8 cellular contexts compared by ENCODE assay signal in genomic region chr3:14948609-14949038, GRCh38. TPM values are rescaled to one million over a fixed set of nuclear protein-coding genes. Genes with fewer than 3 reads are reported as not detected.
DNase-seq lines count a peak whose midpoint lies in the region; ATAC-seq and TF ChIP-seq lines count a peak whose summit lies in the region.

No MANE protein-coding gene starts in this region.

- CTCF ChIA-PET in CD4-positive, alpha-beta T cell (lab: Charles Lee) = no interaction called here

- no peak for TF ChIP-seq CTCF in CD4-positive, alpha-beta T cell (IDR thresholded peaks at IDR 0.05)
- TF ChIP-seq CTCF in neural crest cell (conservative IDR thresholded peaks at IDR 0.05) = no peak

- peak overlapping the region; percentile 98 for H3K4me3 Mint-ChIP-seq in CD4-positive, alpha-beta T cell
- peak overlapping the region; percentile 100 for H3K4me3 Mint-ChIP-seq in dendritic cell treated with granulocyte-macrophage colony-stimulating factor and Interleukin-4, amounts not matched to agents 40 ng/mL and 50 ng/mL, for 4 days
- H3K4me3 Mint-ChIP-seq in neural crest cell = peak overlapping the region; percentile 100

- H3K27me3 Mint-ChIP-seq in CD4-positive, alpha-beta T cell = no peaks in the 10 kb centered on the region
- no peaks in the 10 kb centered on the region for H3K27me3 Mint-ChIP-seq in dendritic cell treated with granulocyte-macrophage colony-stimulating factor and Interleukin-4, amounts not matched to agents 40 ng/mL and 50 ng/mL, for 4 days
- H3K27me3 Mint-ChIP-seq in neural crest cell (ENCODE audit: low read depth) = no peaks in the 10 kb centered on the region

- DNase-seq in CD4-positive, alpha-beta T cell = no peak
- DNase-seq in neural crest cell (ENCODE audit: low read depth, low spot score) (no peak), NCI-H146 treated with DMSO at 0.1 percent for 48 hours (lab: John Stamatoyannopoulos, UW; ENCODE audit: unreplicated experiment) (no peak), NCI-H1048 (lab: John Stamatoyannopoulos, UW) (no peak)
- DNase-seq in activated CD4-positive, alpha-beta T cell treated with anti-CD3 and anti-CD28 coated beads for 4 hours = no peak

- H3K27me3 ChIP-seq in CD4-positive, alpha-beta T cell (ENCODE audit: control insufficient read depth, insufficient read depth, low read length) = no peaks in the 10 kb centered on the region
- no peaks in the 10 kb centered on the region for H3K27me3 ChIP-seq in HUES64 (ENCODE audit: insufficient read depth, low read length)

- POLR2A ChIA-PET in CD4-positive, alpha-beta T cell (lab: Charles Lee) = interaction anchor here (0.6 to 2.7 kb wide), 13 partner anchors 8 to 824 kb away, joined by 3 to 27 read pairs (median 3); partner anchors contain the start of genes CAPN7, CCDC174, CHCHD4 and LSM3

- intact Hi-C loops in CD4-positive, alpha-beta T cell (cut with DNase I, micrococcal nuclease) = loop anchor here (1.0 to 10.0 kb wide), 10 partner anchors 117 to 909 kb away; partner anchors contain the start of genes RBSN (in 2 of the 2), BTD (in 1 of the 2), CCDC174 (in 1 of the 2) and CHCHD4 (in 1 of the 2)
- intact Hi-C loops in dendritic cell treated with granulocyte-macrophage colony-stimulating factor and Interleukin-4, amounts not matched to agents 40 ng/mL and 50 ng/mL, for 4 days (cut with micrococcal nuclease) = loop anchor here (2.0 to 5.0 kb wide), 3 partner anchors 116 to 826 kb away; partner anchors contain the start of genes CAPN7, CHCHD4 and MRPS25

- H3K36me3 Mint-ChIP-seq in CD4-positive, alpha-beta T cell (ENCODE audit: low read depth) = peaks cover 38% of the 10 kb centered on the region
- H3K36me3 Mint-ChIP-seq in dendritic cell treated with granulocyte-macrophage colony-stimulating factor and Interleukin-4, amounts not matched to agents 40 ng/mL and 50 ng/mL, for 4 days (ENCODE audit: low read depth) = peaks cover 47% of the 10 kb centered on the region
- peaks cover 3% of the 10 kb centered on the region for H3K36me3 Mint-ChIP-seq in neural crest cell (ENCODE audit: low read depth)

- H3K9me3 ChIP-seq in CD4-positive, alpha-beta T cell (ENCODE audit: control insufficient read depth, low read length) = no peaks in the 10 kb centered on the region
- no peaks in the 10 kb centered on the region for H3K9me3 ChIP-seq in HUES64 (ENCODE audit: insufficient read depth, low read depth, low read length)

- H3K9me3 Mint-ChIP-seq in CD4-positive, alpha-beta T cell = no peaks in the 10 kb centered on the region
- no peaks in the 10 kb centered on the region for H3K9me3 Mint-ChIP-seq in dendritic cell treated with granulocyte-macrophage colony-stimulating factor and Interleukin-4, amounts not matched to agents 40 ng/mL and 50 ng/mL, for 4 days
- no peaks in the 10 kb centered on the region for H3K9me3 Mint-ChIP-seq in neural crest cell

- peaks cover 40% of the 10 kb centered on the region for H3K36me3 ChIP-seq in HUES64 (ENCODE audit: insufficient read depth, low read length)

- H3K4me1 ChIP-seq in HUES64 (ENCODE audit: insufficient read depth, low read length) = peaks cover 19% of the 10 kb centered on the region; the same call in 1 of the 2 replicates

- ATAC-seq in CD4-positive, alpha-beta T cell (ENCODE audit: poor library complexity) = no peak
- ATAC-seq in GM21529 (IDR thresholded peaks at IDR 0.05; ENCODE audit: unreplicated experiment) = no peak

- peak overlapping the region; percentile 98 for H3K27ac ChIP-seq in CD4-positive, alpha-beta T cell (ENCODE audit: low read depth, low read length)
- H3K27ac ChIP-seq in HUES64 (ENCODE audit: low read depth, low read length) = peak overlapping the region; percentile 91

- peaks cover 60% of the 10 kb centered on the region for H3K4me1 Mint-ChIP-seq in CD4-positive, alpha-beta T cell (ENCODE audit: low read depth)
- peaks cover 42% of the 10 kb centered on the region for H3K4me1 Mint-ChIP-seq in dendritic cell treated with granulocyte-macrophage colony-stimulating factor and Interleukin-4, amounts not matched to agents 40 ng/mL and 50 ng/mL, for 4 days (ENCODE audit: low read depth)
- peaks cover 30% of the 10 kb centered on the region for H3K4me1 Mint-ChIP-seq in neural crest cell

- H3K4me3 ChIP-seq in HUES64 (ENCODE audit: low read length) = peak overlapping the region; percentile 77

- peak overlapping the region; percentile 86 for H3K9ac ChIP-seq in HUES64 (ENCODE audit: low read depth, low read length)

- peak overlapping the region; percentile 98 for H3K27ac Mint-ChIP-seq in CD4-positive, alpha-beta T cell
- H3K27ac Mint-ChIP-seq in dendritic cell treated with granulocyte-macrophage colony-stimulating factor and Interleukin-4, amounts not matched to agents 40 ng/mL and 50 ng/mL, for 4 days = peak overlapping the region; percentile 100
- peak overlapping the region; percentile 96 for H3K27ac Mint-ChIP-seq in neural crest cell (ENCODE audit: unreplicated experiment)

- 2% methylated on average over 26 of the region's 26 CpGs for WGBS in HUES64

RNA-seq across cellular contexts. Expression of gene NR2C2, which starts 1.2 kb away (rescaled TPM):
- 10 to 100 TPM; 37.0 to 42.1 TPM for total RNA-seq in CD4-positive, alpha-beta T cell
- polyA plus RNA-seq in HUES64 (2013, experiment 1 of 2) = 17.5 TPM
- 19.7 TPM for polyA plus RNA-seq in HUES64 (2013, experiment 2 of 2)
- total RNA-seq in neural crest cell = 34.4 and 37.7 TPM in 2 replicates
